In the genomic region with DNA sequence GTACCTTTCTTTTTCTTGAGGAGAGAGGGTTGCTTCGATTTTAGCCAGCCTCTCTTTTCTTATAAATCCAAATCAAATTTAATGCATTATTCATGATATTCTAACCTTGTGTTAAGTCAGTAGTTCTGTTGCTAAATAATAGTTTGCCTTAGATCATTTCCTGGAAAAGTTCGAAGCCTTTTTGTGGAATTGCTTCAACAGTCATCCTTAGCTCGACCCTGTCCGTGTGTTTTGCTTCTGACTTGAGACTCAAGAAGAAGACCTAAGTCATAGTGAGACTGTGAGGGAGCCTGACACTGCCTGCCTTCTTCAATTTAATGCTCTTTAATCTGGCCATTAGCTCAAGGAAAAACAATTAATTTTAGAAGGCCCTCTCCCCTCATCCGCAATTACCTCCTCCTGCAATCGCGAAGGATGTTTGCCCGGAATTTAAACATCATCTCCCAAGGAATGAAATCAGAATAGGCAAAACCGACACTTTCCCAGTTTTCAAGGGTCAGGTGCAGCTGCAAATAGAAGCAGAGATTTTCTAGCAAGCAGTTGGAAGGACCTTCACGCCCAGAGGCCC, we compare ENCODE assay signal across 8 cellular contexts. TPM values are rescaled to one million over a fixed set of nuclear protein-coding genes. Genes with fewer than 3 reads are reported as not detected.
DNase-seq lines count a peak whose midpoint lies in the region; ATAC-seq and TF ChIP-seq lines count a peak whose summit lies in the region.

No MANE protein-coding gene starts in this region.

- H3K4me1 ChIP-seq in left ventricle myocardium inferior = peaks cover 13% of the 10 kb centered on the region
- peaks cover 5 to 8% of the 10 kb centered on the region in 2 donors for H3K4me1 ChIP-seq in ascending aorta
- no peaks in the 10 kb centered on the region for H3K4me1 ChIP-seq in upper lobe of right lung

- no peaks in the 10 kb centered on the region for H3K36me3 Mint-ChIP-seq in mesothelial cell of epicardium

- H3K9me3 Mint-ChIP-seq in mesothelial cell of epicardium = no peaks in the 10 kb centered on the region

- intact Hi-C loops in left ventricle myocardium inferior (cut with micrococcal nuclease) (no loop called here), left ventricle myocardium superior (cut with micrococcal nuclease) (loop anchor here (10.0 kb wide), 1 partner anchor 391 kb away; a partner anchor contains a TSS), ascending aorta (cut with DNase I) (loop anchor here (10.0 kb wide), 1 partner anchor 391 kb away; a partner anchor contains a TSS), upper lobe of right lung (cut with DNase I) (loop anchor here (10.0 kb wide), 1 partner anchor 111 kb away; no protein-coding TSS in a partner anchor)

- H3K9me3 ChIP-seq in left ventricle myocardium inferior (replicated peaks) (no peaks in the 10 kb centered on the region), ascending aorta (no peaks in the 10 kb centered on the region), upper lobe of right lung (no peaks in the 10 kb centered on the region)

- peak overlapping the region; percentile 49 for H3K27ac Mint-ChIP-seq in mesothelial cell of epicardium

- no peaks in the 10 kb centered on the region for H3K27me3 Mint-ChIP-seq in mesothelial cell of epicardium (ENCODE audit: low read depth)

- H3K27ac ChIP-seq in left ventricle myocardium inferior (replicated peaks) (no peak overlapping the region), ascending aorta (no peak overlapping the region), upper lobe of right lung (no peak overlapping the region)

- H3K27me3 ChIP-seq in left ventricle myocardium inferior (ENCODE audit: low read depth) (peaks cover 61% of the 10 kb centered on the region), ascending aorta (no peaks in the 10 kb centered on the region), upper lobe of right lung (peaks cover 26% of the 10 kb centered on the region)

- DNase-seq in left ventricle myocardium inferior (no peak), left ventricle myocardium superior (no peak), ascending aorta (ENCODE audit: low spot score in 2 of 2) (no peak), mesothelial cell of epicardium (ENCODE audit: low spot score in 2 of 2, unreplicated experiment in 2 of 2) (no peak), upper lobe of right lung (no peak), NCI-H1930 (lab: John Stamatoyannopoulos, UW) (no peak)

- ATAC-seq in left ventricle myocardium superior = no peak
- ATAC-seq in upper lobe of right lung = no peak
- ATAC-seq in GM19351 (IDR thresholded peaks at IDR 0.05; ENCODE audit: unreplicated experiment) = no peak
- no peak for ATAC-seq in HG03565 (IDR thresholded peaks at IDR 0.05; ENCODE audit: unreplicated experiment)

- H3K4me3 ChIP-seq in left ventricle myocardium inferior (peak overlapping the region; percentile 77), ascending aorta (peak overlapping the region; percentile 55 to 78), upper lobe of right lung (peak overlapping the region; percentile 39)

- TF ChIP-seq CTCF in left ventricle myocardium inferior (IDR thresholded peaks at IDR 0.05; ENCODE audit: borderline replicate concordance) (no peak), ascending aorta (IDR thresholded peaks at IDR 0.05) (no peak), mesothelial cell of epicardium (IDR thresholded peaks at IDR 0.05; ENCODE audit: unreplicated experiment) (no peak), upper lobe of right lung (IDR thresholded peaks at IDR 0.05) (no peak)

- H3K36me3 ChIP-seq in left ventricle myocardium inferior (no peaks in the 10 kb centered on the region), ascending aorta (no peaks in the 10 kb centered on the region), upper lobe of right lung (no peaks in the 10 kb centered on the region)

- peaks cover 18% of the 10 kb centered on the region for H3K4me1 Mint-ChIP-seq in mesothelial cell of epicardium

- peak overlapping the region; percentile 68 for H3K4me3 Mint-ChIP-seq in mesothelial cell of epicardium

RNA-seq across cellular contexts. Expression of a gene that starts 0.5 kb away (rescaled TPM):
- total RNA-seq in left ventricle myocardium inferior (0.14 TPM), left ventricle myocardium superior (0.32 TPM), ascending aorta (not detected), mesothelial cell of epicardium (17.5 to 21.2 TPM (median 17.6 TPM) in 3 replicates), upper lobe of right lung (2.5 TPM)

RNA-seq across cellular contexts. Expression of a gene that starts 33.0 kb away (rescaled TPM):
- total RNA-seq in left ventricle myocardium inferior = 0.60 TPM
- total RNA-seq in left ventricle myocardium superior = 0.77 TPM
- total RNA-seq in ascending aorta = 67.2 TPM
- total RNA-seq in mesothelial cell of epicardium = 12.8 to 14.3 TPM (median 13.8 TPM) in 3 replicates
- total RNA-seq in upper lobe of right lung = 16.6 TPM
